Comparison of ENCODE assay signal across 8 cellular contexts in the genomic region with DNA sequence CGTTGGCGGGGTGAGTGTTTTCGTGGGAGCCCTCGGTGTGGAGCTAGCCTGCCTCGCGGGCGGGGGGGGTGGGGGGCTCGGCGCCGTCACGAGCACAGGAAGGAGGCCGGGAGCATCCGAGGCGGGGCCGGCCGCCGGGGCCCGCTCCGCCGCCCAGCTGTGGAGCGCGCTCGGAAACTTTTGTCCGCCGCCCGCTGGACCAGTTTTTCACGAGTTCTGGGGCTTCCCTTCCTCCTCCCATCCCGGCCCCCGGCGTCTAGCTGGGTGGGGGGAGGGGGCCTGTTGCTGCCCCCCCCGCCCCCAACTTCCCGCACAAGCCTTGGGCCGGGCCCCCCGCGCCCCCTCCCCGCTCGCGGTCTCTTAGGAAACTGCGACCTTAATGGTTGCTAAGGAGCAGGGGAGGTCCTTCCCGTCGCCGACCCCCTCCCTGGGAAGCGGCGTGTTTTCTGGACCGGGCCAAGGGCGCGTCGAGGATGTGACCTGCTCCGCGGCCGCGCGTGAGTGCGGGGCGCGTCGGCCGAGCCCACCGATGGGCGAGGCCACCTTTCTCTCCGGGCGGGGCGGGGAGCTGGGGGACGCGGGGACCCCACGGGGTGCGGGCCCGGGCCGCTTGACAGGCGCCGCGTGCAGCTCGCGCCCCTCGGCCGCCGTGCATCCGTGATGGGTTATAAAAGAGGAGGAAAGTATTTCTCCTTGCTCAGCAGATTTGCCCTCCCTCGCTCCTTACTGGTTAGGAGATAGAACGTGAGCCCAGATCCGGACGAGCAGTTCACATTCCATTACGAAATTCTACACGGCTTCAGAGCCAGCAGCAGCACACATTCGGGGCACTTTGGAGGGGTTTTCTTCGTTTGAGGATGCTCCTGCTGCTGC. TPM values are rescaled to one million over a fixed set of nuclear protein-coding genes. Genes with fewer than 3 reads are reported as not detected.
DNase-seq lines count a peak whose midpoint lies in the region; ATAC-seq, FAIRE-seq and TF ChIP-seq lines count a peak whose summit lies in the region.

No MANE protein-coding gene starts in this region.

- no peak for TF ChIP-seq POLR2A in erythroblast (IDR thresholded peaks at IDR 0.05; ENCODE audit: low read length)

- TF ChIP-seq CTCF in thoracic aorta (IDR thresholded peaks at IDR 0.05) = no peak

- ATAC-seq in thoracic aorta (ENCODE audit: insufficient number of reproducible peaks, low FRiP score, low read depth) (peak; percentile 55), HG02938 (IDR thresholded peaks at IDR 0.05; ENCODE audit: unreplicated experiment) (no peak)

- no peak overlapping the region for H3K9ac ChIP-seq in muscle layer of colon (ENCODE audit: low read length)

- FAIRE-seq in GM19239 (lab: Jason Lieb, UNC) = peak; percentile 23

- no peaks in the 10 kb centered on the region for H3K9me3 ChIP-seq in muscle layer of colon (ENCODE audit: low read length)
- no peaks in the 10 kb centered on the region for H3K9me3 ChIP-seq in thoracic aorta

- H3K36me3 ChIP-seq in muscle layer of colon (ENCODE audit: insufficient read depth, low read length) (no peaks in the 10 kb centered on the region), thoracic aorta (no peaks in the 10 kb centered on the region)

- H3K4me3 ChIP-seq in muscle layer of colon (ENCODE audit: low read depth in 1 of 2, low read length in 2 of 2) = peak overlapping the region; percentile 94 to 96
- H3K4me3 ChIP-seq in thoracic aorta = peak overlapping the region; percentile 100

- H3K4me1 ChIP-seq in muscle layer of colon (ENCODE audit: insufficient read depth, low read length) (peaks cover 25% of the 10 kb centered on the region), thoracic aorta (ENCODE audit: control insufficient read depth in 1 of 2, low read depth in 2 of 2) (peaks cover 6 to 27% of the 10 kb centered on the region in 2 donors)

- H3K27me3 ChIP-seq in muscle layer of colon (ENCODE audit: control insufficient read depth in 1 of 2, insufficient read depth in 2 of 2, low read length in 2 of 2) (no peaks in the 10 kb centered on the region), thoracic aorta (replicated peaks; ENCODE audit: insufficient read depth) (no peaks in the 10 kb centered on the region)

- H3K27ac ChIP-seq in muscle layer of colon (ENCODE audit: low read depth, low read length) = peak overlapping the region; percentile 98
- H3K27ac ChIP-seq in thoracic aorta = peak overlapping the region; percentile 85 to 91

- DNase-seq in 8988T (peak; percentile 49), GM19239 (ENCODE audit: insufficient read length, low spot score) (no peak), NCI-H82 (lab: John Stamatoyannopoulos, UW) (peak; percentile 71), activated T-cell treated with anti-CD3 and anti-CD28 coated beads for 1 hour (ENCODE audit: low read depth) (peak; percentile 19), erythroblast (lab: John Stamatoyannopoulos, UW) (peak; percentile 60 to 75), thoracic aorta (ENCODE audit: low spot score) (peak; percentile 19)

RNA-seq across cellular contexts. Expression of a gene that starts 1.4 kb away (rescaled TPM):
- 10 to 100 TPM; 30.6 to 39.3 TPM for total RNA-seq in thoracic aorta
